11 cellular contexts compared by ENCODE assay signal in genomic region chr13:50843256-50844043, GRCh38. TPM values are rescaled to one million over a fixed set of nuclear protein-coding genes. Genes with fewer than 3 reads are reported as not detected.
A peak's percentile ranks its signal among the peaks of the same experiment; 100 is the strongest.
DNase-seq lines count a peak whose midpoint lies in the region; ATAC-seq and TF ChIP-seq lines count a peak whose summit lies in the region.
"Had no signal": no experiment of that assay in that cellular context is flagged by ENCODE, and none has a peak within 500 bp of the region (broad histone marks: within the 10 kb centered on the region; RNA-seq: fewer than 3 reads in every experiment).

DLEU7 (minus strand) TSS chr13:50843692; CDS start chr13:50843646, 46 bp downstream.

- H3K27me3 Mint-ChIP-seq in glutamatergic neuron (ENCODE audit: unreplicated experiment): no peaks in the 10 kb centered on the region
- H3K27me3 Mint-ChIP-seq in nephron (ENCODE audit: low read depth): peaks cover 26% of the 10 kb centered on the region

- H3K27me3 ChIP-seq in SK-N-SH (ENCODE audit: insufficient read depth) (no peaks in the 10 kb centered on the region), thymus (ENCODE audit: control insufficient read depth, insufficient read depth) (no peaks in the 10 kb centered on the region), Karpas-422 (ENCODE audit: low read length) (no peaks in the 10 kb centered on the region)

- H3K4me1 ChIP-seq in SK-N-SH (ENCODE audit: control insufficient read depth in 1 of 2, insufficient read depth in 2 of 2, low read depth in 1 of 2, low read length in 1 of 2) (peaks cover 0 to 10% of the 10 kb centered on the region in 2 experiments; a peak in 1 of 4 replicates), thymus (ENCODE audit: control insufficient read depth, insufficient read depth, low read length) (peaks cover 30% of the 10 kb centered on the region), Karpas-422 (ENCODE audit: low read length) (no peaks in the 10 kb centered on the region)

- H3K79me2 ChIP-seq in SK-N-SH (ENCODE audit: insufficient read depth) (no peaks in the 10 kb centered on the region), Karpas-422 (ENCODE audit: low read length) (no peaks in the 10 kb centered on the region)

- no peaks in the 10 kb centered on the region for H3K36me3 Mint-ChIP-seq in glutamatergic neuron (ENCODE audit: unreplicated experiment)
- no peaks in the 10 kb centered on the region for H3K36me3 Mint-ChIP-seq in nephron (ENCODE audit: low read depth)

- no peaks in the 10 kb centered on the region for H3K36me3 ChIP-seq in SK-N-SH (replicated peaks in 1 of 2; ENCODE audit: control insufficient read depth in 1 of 2, insufficient read depth in 2 of 2, low read length in 1 of 2)
- H3K36me3 ChIP-seq in thymus (ENCODE audit: control insufficient read depth, insufficient read depth): peaks cover 6% of the 10 kb centered on the region
- H3K36me3 ChIP-seq in Karpas-422 (ENCODE audit: insufficient read depth, low read length): no peaks in the 10 kb centered on the region

- H3K27ac Mint-ChIP-seq in glutamatergic neuron (ENCODE audit: unreplicated experiment) (peak within 1 kb of the TSS; percentile 79), nephron (peak within 1 kb of the TSS; percentile 4 to 65 (median 7))

- H3K4me3 Mint-ChIP-seq in glutamatergic neuron (ENCODE audit: unreplicated experiment) (peak within 1 kb of the TSS; percentile 89), nephron (peak within 1 kb of the TSS; percentile 73 to 85 (median 81))

- WGBS in SK-N-SH (ENCODE audit: low lambda C conversion rate): 86% methylated on average over 43 of the region's 78 CpGs
- 47% methylated on average over 78 of the region's 78 CpGs for WGBS in thymus

- peaks cover 2% of the 10 kb centered on the region for H3K9me3 Mint-ChIP-seq in glutamatergic neuron (ENCODE audit: unreplicated experiment)
- H3K9me3 Mint-ChIP-seq in nephron: no peaks in the 10 kb centered on the region

- no peaks in the 10 kb centered on the region for H3K9me3 ChIP-seq in SK-N-SH
- no peaks in the 10 kb centered on the region for H3K9me3 ChIP-seq in thymus (ENCODE audit: control insufficient read depth)
- no peaks in the 10 kb centered on the region for H3K9me3 ChIP-seq in Karpas-422 (ENCODE audit: low read length)

- TF ChIP-seq CTCF in SK-N-SH (IDR thresholded peaks at IDR 0.05) (no peak), glutamatergic neuron (IDR thresholded peaks at IDR 0.05; ENCODE audit: partially characterized antibody, unreplicated experiment) (no peak), nephron (IDR thresholded peaks at IDR 0.05; ENCODE audit: unreplicated experiment in 3 of 3) (no peak)

- H3K4me2 ChIP-seq in SK-N-SH (no peak within 1 kb of the TSS), Karpas-422 (ENCODE audit: low read depth, low read length, poor library complexity, severe bottlenecking) (no peak within 1 kb of the TSS)

- TF ChIP-seq RAD21 in SK-N-SH (IDR thresholded peaks at IDR 0.05; ENCODE audit: low read length): no peak

- H3K9me2 ChIP-seq in SK-N-SH: no peaks in the 10 kb centered on the region
- H3K9me2 ChIP-seq in Karpas-422 (replicated peaks; ENCODE audit: insufficient read depth, low read length): no peaks in the 10 kb centered on the region

- no peak for TF ChIP-seq EP300 in SK-N-SH (IDR thresholded peaks at IDR 0.05; ENCODE audit: borderline replicate concordance in 1 of 2, low read depth in 1 of 2, low read length in 1 of 2)

- no peak for ATAC-seq in SK-N-SH treated with all-trans-retinoic acid at 6 μM for 48 hours

- no peak within 1 kb of the TSS for H3K27ac ChIP-seq in SK-N-SH (ENCODE audit: low read depth in 2 of 2, low read length in 1 of 2)
- H3K27ac ChIP-seq in thymus (ENCODE audit: low read depth): peak within 1 kb of the TSS; percentile 31
- no peak within 1 kb of the TSS for H3K27ac ChIP-seq in Karpas-422 (ENCODE audit: low read length)
- H3K27ac ChIP-seq: 22Rv1 had no signal

- H3F3A ChIP-seq in SK-N-SH (replicated peaks; ENCODE audit: insufficient read depth): no peaks in the 10 kb centered on the region

- H3K4me1 Mint-ChIP-seq in glutamatergic neuron (ENCODE audit: low read depth, unreplicated experiment) (peaks cover 32% of the 10 kb centered on the region), nephron (peaks cover 29% of the 10 kb centered on the region)

- H2AFZ ChIP-seq in SK-N-SH (ENCODE audit: low read depth) (no peak within 1 kb of the TSS), Karpas-422 (ENCODE audit: low read length) (no peak within 1 kb of the TSS)

- POLR2A ChIA-PET in SK-N-SH (lab: Yijun Ruan, JAX): no interaction called here

- H4K20me1 ChIP-seq in SK-N-SH (ENCODE audit: insufficient read depth) (no peaks in the 10 kb centered on the region), Karpas-422 (ENCODE audit: insufficient read depth, low read depth, low read length) (no peaks in the 10 kb centered on the region)

- H3K4me3 ChIP-seq in SK-N-SH (ENCODE audit: low read depth in 2 of 2, low read length in 1 of 2) (no peak within 1 kb of the TSS), thymus (ENCODE audit: low read length) (peak within 1 kb of the TSS; percentile 47), Karpas-422 (ENCODE audit: low read length) (no peak within 1 kb of the TSS)

- DNase-seq in SK-N-SH (peak; percentile 16), glutamatergic neuron (peak; percentile 69), putamen (ENCODE audit: low spot score) (no peak), Karpas-422 (no peak), NCI-H510A (lab: John Stamatoyannopoulos, UW) (no peak)
- DNase-seq: NCI-H2029 treated with DMSO at 0.1 percent for 48 hours, SIG-M5 had no signal

- H3K9ac ChIP-seq in SK-N-SH: no peak within 1 kb of the TSS
- H3K9ac ChIP-seq in Karpas-422 (ENCODE audit: low read length): no peak within 1 kb of the TSS

- CTCF ChIA-PET in SK-N-SH (lab: Yijun Ruan, JAX): interaction anchor here (1.3 kb wide), 1 partner anchor 69 kb away, joined by 5 read pairs; no protein-coding TSS in a partner anchor

TF ChIP-seq in SK-N-SH, 30 proteins besides CTCF, POLR2A, EP300 and RAD21:
- no peak for TF ChIP-seq SMC3 (IDR thresholded peaks at IDR 0.05; ENCODE audit: low read depth, low read length)

TF ChIP-seq in SK-N-SH treated with all-trans-retinoic acid at 6 μM for 48 hours, 23 proteins besides CTCF, POLR2A, EP300 and RAD21 (continues in another document):
- TF ChIP-seq ESRRG (CRISPR knock-in tag; IDR thresholded peaks at IDR 0.05) (no peak), CSDC2 (CRISPR knock-in tag; IDR thresholded peaks at IDR 0.05) (no peak), OSR1 (CRISPR knock-in tag; IDR thresholded peaks at IDR 0.05) (no peak), ZNF70 (CRISPR knock-in tag; IDR thresholded peaks at IDR 0.05) (no peak), PPARA (CRISPR knock-in tag; IDR thresholded peaks at IDR 0.05; ENCODE audit: borderline replicate concordance) (no peak), ZNF8 (CRISPR knock-in tag; IDR thresholded peaks at IDR 0.05) (no peak), ISL1 (CRISPR knock-in tag; IDR thresholded peaks at IDR 0.05) (no peak), SNAI2 (CRISPR knock-in tag; IDR thresholded peaks at IDR 0.05) (no peak), BACH2 (CRISPR knock-in tag; IDR thresholded peaks at IDR 0.05; ENCODE audit: borderline replicate concordance) (no peak), TOX (CRISPR knock-in tag; IDR thresholded peaks at IDR 0.05; ENCODE audit: borderline replicate concordance) (no peak), RARB (CRISPR knock-in tag; IDR thresholded peaks at IDR 0.05) (no peak), ZC3H10 (CRISPR knock-in tag; IDR thresholded peaks at IDR 0.05) (no peak), ZNF565 (CRISPR knock-in tag; conservative IDR thresholded peaks at IDR 0.05; ENCODE audit: low read depth) (no peak)
- TF ChIP-seq, protein P1, sequence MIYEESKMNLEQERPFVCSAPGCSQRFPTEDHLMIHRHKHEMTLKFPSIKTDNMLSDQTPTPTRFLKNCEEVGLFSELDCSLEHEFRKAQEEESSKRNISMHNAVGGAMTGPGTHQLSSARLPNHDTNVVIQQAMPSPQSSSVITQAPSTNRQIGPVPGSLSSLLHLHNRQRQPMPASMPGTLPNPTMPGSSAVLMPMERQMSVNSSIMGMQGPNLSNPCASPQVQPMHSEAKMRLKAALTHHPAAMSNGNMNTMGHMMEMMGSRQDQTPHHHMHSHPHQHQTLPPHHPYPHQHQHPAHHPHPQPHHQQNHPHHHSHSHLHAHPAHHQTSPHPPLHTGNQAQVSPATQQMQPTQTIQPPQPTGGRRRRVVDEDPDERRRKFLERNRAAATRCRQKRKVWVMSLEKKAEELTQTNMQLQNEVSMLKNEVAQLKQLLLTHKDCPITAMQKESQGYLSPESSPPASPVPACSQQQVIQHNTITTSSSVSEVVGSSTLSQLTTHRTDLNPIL (CRISPR knock-in tag; IDR thresholded peaks at IDR 0.05; ENCODE audit: low read depth): no peak
- TF ChIP-seq, protein P2, sequence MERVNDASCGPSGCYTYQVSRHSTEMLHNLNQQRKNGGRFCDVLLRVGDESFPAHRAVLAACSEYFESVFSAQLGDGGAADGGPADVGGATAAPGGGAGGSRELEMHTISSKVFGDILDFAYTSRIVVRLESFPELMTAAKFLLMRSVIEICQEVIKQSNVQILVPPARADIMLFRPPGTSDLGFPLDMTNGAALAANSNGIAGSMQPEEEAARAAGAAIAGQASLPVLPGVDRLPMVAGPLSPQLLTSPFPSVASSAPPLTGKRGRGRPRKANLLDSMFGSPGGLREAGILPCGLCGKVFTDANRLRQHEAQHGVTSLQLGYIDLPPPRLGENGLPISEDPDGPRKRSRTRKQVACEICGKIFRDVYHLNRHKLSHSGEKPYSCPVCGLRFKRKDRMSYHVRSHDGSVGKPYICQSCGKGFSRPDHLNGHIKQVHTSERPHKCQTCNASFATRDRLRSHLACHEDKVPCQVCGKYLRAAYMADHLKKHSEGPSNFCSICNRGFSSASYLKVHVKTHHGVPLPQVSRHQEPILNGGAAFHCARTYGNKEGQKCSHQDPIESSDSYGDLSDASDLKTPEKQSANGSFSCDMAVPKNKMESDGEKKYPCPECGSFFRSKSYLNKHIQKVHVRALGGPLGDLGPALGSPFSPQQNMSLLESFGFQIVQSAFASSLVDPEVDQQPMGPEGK (CRISPR knock-in tag; IDR thresholded peaks at IDR 0.05; ENCODE audit: borderline replicate concordance): no peak

RNA-seq across cellular contexts. Expression of gene DLEU7, which starts in this region (rescaled TPM):
- polyA plus RNA-seq in SK-N-SH (2012; rRNA removed) (not detected in 2 replicates), thymus (0.73 TPM)
- polyA plus RNA-seq in SK-N-SH (2012; cell fraction: cytosol; rRNA removed): 0.01 TPM in 1 of 2 replicates, not detected in the other
- not detected in 2 replicates for polyA plus RNA-seq in SK-N-SH (2012; cell fraction: nucleus; rRNA removed)
- 2.3 TPM for total RNA-seq in glutamatergic neuron (ENCODE audit: unreplicated experiment)
- not detected in 2 replicates for total RNA-seq in Karpas-422 (2014; rRNA removed; shearing (Covaris generic); ENCODE audit: low replicate concordance)

Comparison
In these comparisons a context has a peak if more than half of its experiments do, and no peak if none do; other contexts are left out.
1. Peak in DNase-seq in SK-N-SH; RNA of the gene not detected or under 1 TPM.